ENCODE assay signal across 8 cellular contexts in genomic region chr17:39699818-39700147, GRCh38. TPM values are rescaled to one million over a fixed set of nuclear protein-coding genes. Genes with fewer than 3 reads are reported as not detected.
DNase-seq lines count a peak whose midpoint lies in the region; ATAC-seq and TF ChIP-seq lines count a peak whose summit lies in the region.

ERBB2 (plus strand) TSS chr17:39700064; CDS start chr17:39700239, 175 bp downstream.

- H3K27me3 Mint-ChIP-seq in neural progenitor cell (ENCODE audit: insufficient read depth, low read depth), result peaks cover 10% of the 10 kb centered on the region
- peaks cover 20% of the 10 kb centered on the region for H3K27me3 Mint-ChIP-seq in activated T-helper 17 cell treated with anti-CD3 and anti-CD28 coated beads, Interleukin-2, amount 50 U/mL, for 72 hours
- H3K27me3 Mint-ChIP-seq in activated CD8-positive, alpha-beta memory T cell treated with anti-CD3 and anti-CD28 coated beads, Interleukin-2, amount 10 ng/mL, durations not matched to agents 7 days and 5 days, result peaks cover 45% of the 10 kb centered on the region

- peaks cover 50% of the 10 kb centered on the region for H3F3A ChIP-seq in neural progenitor cell (ENCODE audit: low read depth)

- H2AFZ ChIP-seq in neural progenitor cell (replicated peaks), result peak within 1 kb of the TSS; percentile 46

- peak within 1 kb of the TSS; percentile 99 for H3K4me3 Mint-ChIP-seq in neural progenitor cell
- no peak within 1 kb of the TSS for H3K4me3 Mint-ChIP-seq in activated T-helper 17 cell treated with anti-CD3 and anti-CD28 coated beads, Interleukin-2, amount 50 U/mL, for 72 hours
- H3K4me3 Mint-ChIP-seq in activated CD8-positive, alpha-beta memory T cell treated with anti-CD3 and anti-CD28 coated beads, Interleukin-2, amount 10 ng/mL, durations not matched to agents 7 days and 5 days, result no peak within 1 kb of the TSS

- H3K36me3 ChIP-seq in gastroesophageal sphincter, result peaks cover 0 to 7% of the 10 kb centered on the region in 2 donors
- H3K36me3 ChIP-seq in neural progenitor cell, result no peaks in the 10 kb centered on the region

- H3K27me3 ChIP-seq in gastroesophageal sphincter (peaks cover 4% of the 10 kb centered on the region), neural progenitor cell (no peaks in the 10 kb centered on the region)

- TF ChIP-seq EP300 in gastroesophageal sphincter (IDR thresholded peaks at IDR 0.05), result no peak

- TF ChIP-seq CTCF in gastroesophageal sphincter (IDR thresholded peaks at IDR 0.05) (no peak), neural progenitor cell (IDR thresholded peaks at IDR 0.05) (no peak)

- peak within 1 kb of the TSS; percentile 98 for H3K27ac Mint-ChIP-seq in neural progenitor cell
- no peak within 1 kb of the TSS for H3K27ac Mint-ChIP-seq in activated T-helper 17 cell treated with anti-CD3 and anti-CD28 coated beads, Interleukin-2, amount 50 U/mL, for 72 hours
- H3K27ac Mint-ChIP-seq in activated CD8-positive, alpha-beta memory T cell treated with anti-CD3 and anti-CD28 coated beads, Interleukin-2, amount 10 ng/mL, durations not matched to agents 7 days and 5 days, result no peak within 1 kb of the TSS

- H3K27ac ChIP-seq in gastroesophageal sphincter (peak within 1 kb of the TSS; percentile 74 to 90 (median 86)), neural progenitor cell (peak within 1 kb of the TSS; percentile 26)

- peaks cover 2% of the 10 kb centered on the region for H3K36me3 Mint-ChIP-seq in neural progenitor cell
- no peaks in the 10 kb centered on the region for H3K36me3 Mint-ChIP-seq in activated T-helper 17 cell treated with anti-CD3 and anti-CD28 coated beads, Interleukin-2, amount 50 U/mL, for 72 hours (ENCODE audit: low read depth)
- H3K36me3 Mint-ChIP-seq in activated CD8-positive, alpha-beta memory T cell treated with anti-CD3 and anti-CD28 coated beads, Interleukin-2, amount 10 ng/mL, durations not matched to agents 7 days and 5 days, result no peaks in the 10 kb centered on the region

- H3K4me3 ChIP-seq in gastroesophageal sphincter (peak within 1 kb of the TSS; percentile 84 to 85), neural progenitor cell (peak within 1 kb of the TSS; percentile 96)

- H3K4me2 ChIP-seq in neural progenitor cell, result peak within 1 kb of the TSS; percentile 88

- H3K9me3 Mint-ChIP-seq in neural progenitor cell, result no peaks in the 10 kb centered on the region
- no peaks in the 10 kb centered on the region for H3K9me3 Mint-ChIP-seq in activated T-helper 17 cell treated with anti-CD3 and anti-CD28 coated beads, Interleukin-2, amount 50 U/mL, for 72 hours
- no peaks in the 10 kb centered on the region for H3K9me3 Mint-ChIP-seq in activated CD8-positive, alpha-beta memory T cell treated with anti-CD3 and anti-CD28 coated beads, Interleukin-2, amount 10 ng/mL, durations not matched to agents 7 days and 5 days (ENCODE audit: low read depth)

- H3K4me1 Mint-ChIP-seq in neural progenitor cell, result peaks cover 56% of the 10 kb centered on the region
- H3K4me1 Mint-ChIP-seq in activated T-helper 17 cell treated with anti-CD3 and anti-CD28 coated beads, Interleukin-2, amount 50 U/mL, for 72 hours, result peaks cover 4% of the 10 kb centered on the region
- peaks cover 10% of the 10 kb centered on the region for H3K4me1 Mint-ChIP-seq in activated CD8-positive, alpha-beta memory T cell treated with anti-CD3 and anti-CD28 coated beads, Interleukin-2, amount 10 ng/mL, durations not matched to agents 7 days and 5 days

- H4K20me1 ChIP-seq in neural progenitor cell (ENCODE audit: low read depth), result peaks cover 40% of the 10 kb centered on the region

- H3K9me3 ChIP-seq in gastroesophageal sphincter (no peaks in the 10 kb centered on the region), neural progenitor cell (ENCODE audit: low read depth) (no peaks in the 10 kb centered on the region)

- peaks cover 61% of the 10 kb centered on the region for H3K79me2 ChIP-seq in neural progenitor cell (ENCODE audit: low read depth)

- CTCF ChIA-PET in activated CD8-positive, alpha-beta memory T cell treated with anti-CD3 and anti-CD28 coated beads, Interleukin-2, amount 10 ng/mL, durations not matched to agents 7 days and 5 days (lab: Charles Lee), result interaction anchor here (1.7 kb wide), 1 partner anchor 30 kb away, joined by 5 read pairs; no protein-coding TSS in a partner anchor

- H3K9ac ChIP-seq in neural progenitor cell, result peak within 1 kb of the TSS; percentile 80

- peak; percentile 72 for DNase-seq in Daoy (ENCODE audit: low read depth)
- DNase-seq in T1000 (lab: John Stamatoyannopoulos, UW), result peak; percentile 18
- DNase-seq in neural progenitor cell (ENCODE audit: low spot score), result peak; percentile 85
- no peak for DNase-seq in superior temporal gyrus (ENCODE audit: extremely low spot score)
- DNase-seq in activated CD8-positive, alpha-beta memory T cell treated with anti-CD3 and anti-CD28 coated beads, Interleukin-2, amount 10 ng/mL, durations not matched to agents 7 days and 5 days, result no peak

- ATAC-seq in gastroesophageal sphincter (peak; percentile 88), GM18505 (IDR thresholded peaks at IDR 0.05; ENCODE audit: unreplicated experiment) (no peak)
- no peak for ATAC-seq in activated T-helper 17 cell treated with anti-CD3 and anti-CD28 coated beads, Interleukin-2, amount 50 U/mL, for 72 hours (replicated peaks)
- ATAC-seq in activated CD8-positive, alpha-beta memory T cell treated with anti-CD3 and anti-CD28 coated beads, Interleukin-2, amount 10 ng/mL, durations not matched to agents 7 days and 5 days, result no peak

- WGBS in gastroesophageal sphincter (ENCODE audit: low coverage in 1 of 2), 2 donors, result 0 to 1% methylated on average over 5 to 12 of the region's 20 CpGs

- peaks cover 0 to 54% (median 11%) of the 10 kb centered on the region in 3 donors for H3K4me1 ChIP-seq in gastroesophageal sphincter
- peaks cover 63% of the 10 kb centered on the region for H3K4me1 ChIP-seq in neural progenitor cell

- peak; percentile 33 to 56 for TF ChIP-seq POLR2A in gastroesophageal sphincter (IDR thresholded peaks at IDR 0.05)
- TF ChIP-seq POLR2A in GM18505 (IDR thresholded peaks at IDR 0.05; ENCODE audit: borderline replicate concordance, extremely low read depth, insufficient read depth, insufficient read length), result no peak

RNA-seq across cellular contexts. Expression of gene ERBB2, which starts in this region (rescaled TPM):
- total RNA-seq in Daoy (2014; rRNA removed; shearing (Covaris generic)), result 6.8 and 13.2 TPM in 2 replicates
- total RNA-seq in gastroesophageal sphincter (10 to 100 TPM; 43.3 to 60.8 (median 48.2) TPM), neural progenitor cell (ENCODE audit: low replicate concordance) (75.2 and 116 TPM in 2 replicates)
- total RNA-seq in activated T-helper 17 cell treated with anti-CD3 and anti-CD28 coated beads, Interleukin-2, amount 50 U/mL, for 72 hours, result 1 to 10 TPM; 3.4 to 5.9 TPM
- total RNA-seq in activated CD8-positive, alpha-beta memory T cell treated with anti-CD3 and anti-CD28 coated beads, Interleukin-2, amount 10 ng/mL, durations not matched to agents 7 days and 5 days, result 1 to 10 TPM; 3.5 to 4.7 TPM

Comparison
In these comparisons a context has a peak if more than half of its experiments do, and no peak if none do; other contexts are left out.
1. DNase-seq: peak in Daoy (single experiment), T1000 (single experiment) and neural progenitor cell (single experiment); none in superior temporal gyrus (single experiment) and activated CD8-positive, alpha-beta memory T cell treated with anti-CD3 and anti-CD28 coated beads, Interleukin-2, amount 10 ng/mL, durations not matched to agents 7 days and 5 days (single experiment).